27 cellular contexts compared by ENCODE assay signal in the genomic region with DNA sequence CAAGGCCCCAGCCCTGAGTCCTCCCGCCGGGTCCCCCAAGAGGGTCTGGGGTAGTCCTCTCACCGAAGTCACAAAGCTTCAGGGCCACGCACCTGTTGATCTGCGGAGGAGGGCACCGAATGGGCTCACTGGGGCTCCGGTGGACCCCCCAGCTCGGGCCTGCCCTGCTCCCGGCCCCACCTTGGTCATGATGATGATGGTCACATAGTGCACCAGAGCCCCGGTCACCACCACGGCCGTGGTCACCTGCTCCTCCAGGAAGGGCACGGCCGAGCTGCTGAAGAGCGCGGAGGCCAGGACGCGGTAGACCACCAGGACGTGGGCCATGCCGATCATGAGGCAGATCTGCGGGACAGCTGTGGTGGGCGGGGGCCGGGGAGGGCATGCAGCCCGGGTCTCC. TPM values are rescaled to one million over a fixed set of nuclear protein-coding genes. Genes with fewer than 3 reads are reported as not detected.
"Had no signal": no experiment of that assay in that cellular context is flagged by ENCODE, and none has a peak within 500 bp of the region (broad histone marks: within the 10 kb centered on the region; RNA-seq: fewer than 3 reads in every experiment).

No MANE protein-coding gene starts in this region.

- H3K36me3 ChIP-seq: brain microvascular endothelial cell, MG63 had no signal

- H3K27ac ChIP-seq: brain microvascular endothelial cell, Peyer's patch, RWPE1 had no signal

- H3K4me3 ChIP-seq: MG63, Peyer's patch had no signal

- ATAC-seq: activated T-cell treated with anti-CD3 and anti-CD28 coated beads, Interleukin-2, amount 50 U/mL, for 4 hours; T-helper 17 cell; WTC11 had no signal

- H3K4me3 Mint-ChIP-seq: activated CD4-positive, alpha-beta memory T cell treated with anti-CD3 and anti-CD28 coated beads for 36 hours; activated CD4-positive, alpha-beta T cell treated with anti-CD3 and anti-CD28 coated beads, Interleukin-2, amount 10 ng/mL, durations not matched to agents 7 days and 5 days; activated naive CD4-positive, alpha-beta T cell treated with anti-CD3 and anti-CD28 coated beads for 36 hours; activated naive CD8-positive, alpha-beta T cell treated with anti-CD3 and anti-CD28 coated beads for 36 hours; activated T-cell treated with anti-CD3 and anti-CD28 coated beads, Interleukin-2, amount 50 U/mL, for 4 hours; WTC11 had no signal

- H3K4me1 Mint-ChIP-seq: activated CD4-positive, alpha-beta T cell treated with anti-CD3 and anti-CD28 coated beads, Interleukin-2, amount 10 ng/mL, durations not matched to agents 7 days and 5 days; activated naive CD8-positive, alpha-beta T cell treated with anti-CD3 and anti-CD28 coated beads for 36 hours; T-helper 17 cell; WTC11 had no signal

- H3K27ac Mint-ChIP-seq: activated CD4-positive, alpha-beta memory T cell treated with anti-CD3 and anti-CD28 coated beads for 36 hours; activated CD4-positive, alpha-beta T cell treated with anti-CD3 and anti-CD28 coated beads, Interleukin-2, amount 10 ng/mL, durations not matched to agents 7 days and 5 days; activated naive CD4-positive, alpha-beta T cell treated with anti-CD3 and anti-CD28 coated beads for 36 hours; activated naive CD8-positive, alpha-beta T cell treated with anti-CD3 and anti-CD28 coated beads for 36 hours; T-helper 17 cell had no signal

- H3K9me3 ChIP-seq: MG63, Peyer's patch had no signal

- H3K36me3 Mint-ChIP-seq: WTC11 had no signal

- H3K27me3 ChIP-seq: MG63, Peyer's patch had no signal

- H3K4me1 ChIP-seq: Peyer's patch had no signal

- H3K27me3 Mint-ChIP-seq: activated CD4-positive, alpha-beta memory T cell treated with anti-CD3 and anti-CD28 coated beads for 36 hours; activated CD4-positive, alpha-beta T cell treated with anti-CD3 and anti-CD28 coated beads, Interleukin-2, amount 10 ng/mL, durations not matched to agents 7 days and 5 days; activated naive CD8-positive, alpha-beta T cell treated with anti-CD3 and anti-CD28 coated beads for 36 hours; T-helper 17 cell had no signal

- DNase-seq: activated CD4-positive, alpha-beta memory T cell treated with anti-CD3 and anti-CD28 coated beads for 36 hours; activated CD4-positive, alpha-beta T cell treated with anti-CD3 and anti-CD28 coated beads, Interleukin-2, amount 10 ng/mL, durations not matched to agents 7 days and 5 days; activated CD8-positive, alpha-beta memory T cell treated with anti-CD3 and anti-CD28 coated beads for 24 hours; activated effector memory CD4-positive, alpha-beta T cell treated with anti-CD3 and anti-CD28 coated beads, Interleukin-2, amount 50 U/mL, for 16 hours; activated naive CD4-positive, alpha-beta T cell treated with anti-CD3 and anti-CD28 coated beads for 36 hours; activated naive CD8-positive, alpha-beta T cell treated with anti-CD3 and anti-CD28 coated beads for 36 hours; activated T-cell treated with anti-CD3 and anti-CD28 coated beads, Interleukin-2, amount 50 U/mL, for 4 hours; brain microvascular endothelial cell; MG63; MV-4-11; NCI-H1092 treated with DMSO at 0.1 percent for 48 hours; NCI-H1417 treated with DMSO at 0.1 percent for 48 hours; NCI-H1694; NCI-H2029; NCI-H2107; NCI-H2171 treated with DMSO at 0.1 percent for 48 hours; NCI-H226; NCI-H510A; NCI-H526 treated with DMSO at 0.1 percent for 48 hours; NK-92 treated with Interleukin-12 subunit alpha and Interleukin-12 subunit beta, amount 100 ng/mL, for 24 hours; Peyer's patch; SHP77 treated with DMSO at 0.1 percent for 48 hours; T-helper 17 cell; T-helper 9 cell had no signal

- H3K9me3 Mint-ChIP-seq: activated CD4-positive, alpha-beta memory T cell treated with anti-CD3 and anti-CD28 coated beads for 36 hours; activated CD4-positive, alpha-beta T cell treated with anti-CD3 and anti-CD28 coated beads, Interleukin-2, amount 10 ng/mL, durations not matched to agents 7 days and 5 days; activated naive CD4-positive, alpha-beta T cell treated with anti-CD3 and anti-CD28 coated beads for 36 hours; activated naive CD8-positive, alpha-beta T cell treated with anti-CD3 and anti-CD28 coated beads for 36 hours; activated T-cell treated with anti-CD3 and anti-CD28 coated beads, Interleukin-2, amount 50 U/mL, for 4 hours; WTC11 had no signal

RNA-seq across cellular contexts. Expression of a gene that starts 13.5 kb away (rescaled TPM):
- total RNA-seq: SK-MEL-5 had no signal

RNA-seq across cellular contexts. Expression of a gene that starts 34.3 kb away (rescaled TPM):
- total RNA-seq: activated CD4-positive, alpha-beta T cell treated with anti-CD3 and anti-CD28 coated beads, Interleukin-2, amount 10 ng/mL, durations not matched to agents 7 days and 5 days; activated naive CD4-positive, alpha-beta T cell treated with anti-CD3 and anti-CD28 coated beads for 36 hours; activated naive CD8-positive, alpha-beta T cell treated with anti-CD3 and anti-CD28 coated beads for 36 hours; SK-MEL-5; T-helper 17 cell had no signal
